ENCODE assay signal across 8 cellular contexts in the genomic region with DNA sequence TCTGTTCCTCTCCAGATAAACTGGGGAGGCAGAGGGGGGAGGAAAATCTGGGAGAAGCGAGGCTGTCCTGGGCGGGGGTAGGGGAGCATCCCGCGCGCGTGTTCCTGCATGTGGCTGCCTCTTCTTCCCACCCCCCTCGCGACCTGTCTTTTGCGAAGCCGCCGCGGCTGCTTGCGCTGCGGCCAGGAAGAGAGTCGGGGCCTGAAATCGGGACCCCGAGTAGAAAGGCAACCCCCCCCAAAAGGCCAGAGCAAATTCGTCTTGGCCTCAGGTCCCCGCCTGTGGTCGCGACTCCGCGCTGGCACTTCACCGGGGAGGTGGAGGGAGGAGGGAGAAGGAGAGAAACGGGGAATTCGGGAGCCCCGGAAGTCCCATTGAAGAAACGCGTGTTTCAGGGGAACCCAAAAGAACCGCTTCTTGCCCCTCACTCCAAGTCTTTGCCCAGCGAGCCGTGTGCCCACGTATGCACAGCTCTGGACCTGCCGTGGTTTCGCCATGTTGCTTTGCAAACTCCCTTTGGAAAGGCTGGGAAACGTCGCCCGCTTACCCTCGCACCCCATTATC. TPM values are rescaled to one million over a fixed set of nuclear protein-coding genes. Genes with fewer than 3 reads are reported as not detected.
DNase-seq lines count a peak whose midpoint lies in the region; ATAC-seq, FAIRE-seq and TF ChIP-seq lines count a peak whose summit lies in the region.

No MANE protein-coding gene starts in this region.

- no peaks in the 10 kb centered on the region for H3K9me3 ChIP-seq in GM12878 (replicated peaks; ENCODE audit: control insufficient read depth, insufficient read depth, low read length)
- no peaks in the 10 kb centered on the region for H3K9me3 ChIP-seq in left lung

- in situ Hi-C loops in GM12878 (cut with MboI): loop anchor here (10.0 kb wide), 1 partner anchor 130 kb away; no protein-coding TSS in a partner anchor

- peak overlapping the region; percentile 43 for H3K4me3 ChIP-seq in AG04449 (ENCODE audit: low read depth, low read length)
- H3K4me3 ChIP-seq in GM12878: peak overlapping the region; percentile 99
- H3K4me3 ChIP-seq in left lung: peak overlapping the region; percentile 64 to 78

- no TSS peak for BruUV-seq in GM12878 (replicated peaks; lab: Mats Ljungman, UMichigan)

- peaks cover 12% of the 10 kb centered on the region for H4K20me1 ChIP-seq in GM12878 (ENCODE audit: control insufficient read depth, insufficient read depth)

- peaks cover 19 to 23% (median 20%) of the 10 kb centered on the region in 3 donors for H3K4me1 Mint-ChIP-seq in IgD-negative memory B cell

- TF ChIP-seq RAD21 in GM12878 (IDR thresholded peaks at IDR 0.05; ENCODE audit: insufficient read depth, low read depth, low read length): no peak

- 0 out of 2 replicates have a peak, but pooled peaks have one; percentile 30 for TF ChIP-seq POLR2A in GM12878 (IDR thresholded peaks at IDR 0.05; ENCODE audit: low read depth, low read length)

- H3K27me3 Mint-ChIP-seq in IgD-negative memory B cell: peaks cover 1% of the 10 kb centered on the region

- no peaks in the 10 kb centered on the region for H3K9me3 Mint-ChIP-seq in IgD-negative memory B cell

- intact Hi-C loops in GM12878 (cut with micrococcal nuclease; ENCODE audit: unreplicated experiment): loop anchor here (5.0 to 10.0 kb wide), 2 partner anchors 310 to 402 kb away; a partner anchor contains a TSS
- intact Hi-C loops in left lung (cut with DNase I): loop anchor here in 1 of 2 donors (10.0 kb wide), 1 partner anchor 390 kb away; no protein-coding TSS in a partner anchor

- H3K9ac ChIP-seq in GM12878 (ENCODE audit: control insufficient read depth, insufficient read depth, low read length): peak overlapping the region; percentile 96

- CTCF ChIA-PET in AG04449 (lab: Yijun Ruan, JAX) (interaction anchor here (4.6 to 11.1 kb wide), 4 partner anchors 168 to 390 kb away, joined by 64 to 241 read pairs (median 104); no protein-coding TSS in a partner anchor), GM12878 (lab: Yijun Ruan, JAX) (interaction anchor here (0.6 to 13.0 kb wide), 7 partner anchors 11 to 390 kb away, joined by 3 to 184 read pairs (median 58); no protein-coding TSS in a partner anchor)

- TF ChIP-seq EP300 in GM12878 (IDR thresholded peaks at IDR 0.05; ENCODE audit: borderline replicate concordance in 1 of 2, control insufficient read depth in 1 of 2, low read depth in 2 of 2, low read length in 2 of 2): no peak

- H3K4me2 ChIP-seq in GM12878 (ENCODE audit: control insufficient read depth, insufficient read depth): peak overlapping the region; percentile 81; the same call in 1 of the 2 replicates

- peaks cover 2% of the 10 kb centered on the region for H3K36me3 Mint-ChIP-seq in IgD-negative memory B cell

- WGBS in GM12878 (ENCODE audit: insufficient coverage, insufficient replicate concordance, low lambda C conversion rate, missing lambda C conversion rate): under 1% methylated on average over 39 of the region's 39 CpGs

- H3K4me1 ChIP-seq in GM12878 (ENCODE audit: control insufficient read depth, insufficient read depth, low read length) (peaks cover 25% of the 10 kb centered on the region), left lung (peaks cover 40 to 97% of the 10 kb centered on the region in 2 donors)

- TF ChIP-seq CTCF in AG04449 (IDR thresholded peaks at IDR 0.05; ENCODE audit: insufficient read depth, low read length, missing control alignments) (no peak), GM12878 (IDR thresholded peaks at IDR 0.05 in 2 of 3, conservative IDR thresholded peaks at IDR 0.05 in 1 of 3; ENCODE audit: control insufficient read depth in 2 of 3, extremely low read depth in 1 of 3, insufficient read depth in 1 of 3, low read depth in 3 of 3, low read length in 3 of 3) (no peak), left lung (IDR thresholded peaks at IDR 0.05) (no peak)

- RAD21 ChIA-PET in GM12878 (lab: Charles Lee; ENCODE audit: unreplicated experiment): interaction anchor here (0.7 to 8.1 kb wide), 10 partner anchors 12 to 390 kb away, joined by 4 to 171 read pairs (median 38); no protein-coding TSS in a partner anchor

- H3K4me3 Mint-ChIP-seq in IgD-negative memory B cell: peak overlapping the region; percentile 93 to 100 (median 96)

- ATAC-seq in GM12878 (no peak), left lung (no peak), GM21528 (IDR thresholded peaks at IDR 0.05; ENCODE audit: low FRiP score, unreplicated experiment) (no peak)

- peak overlapping the region; percentile 31 to 96 (median 55) for H3K27ac Mint-ChIP-seq in IgD-negative memory B cell

- peaks cover 77% of the 10 kb centered on the region for H3K79me2 ChIP-seq in GM12878 (ENCODE audit: control insufficient read depth, insufficient read depth, low read length)

- DNase-seq in AG04449 (ENCODE audit: low read depth, low spot score) (no peak), GM12878 (ENCODE audit: low read depth, low spot score) (no peak), left lung (peak in 1 of 2 donors; percentile 81), superior temporal gyrus (ENCODE audit: extremely low spot score) (peak; percentile 21), SHP77 (lab: John Stamatoyannopoulos, UW) (no peak), T-helper 9 cell (no peak)

- H2AFZ ChIP-seq in GM12878 (ENCODE audit: control insufficient read depth, low read depth, low read length): peak overlapping the region; percentile 61

- SMC1A ChIA-PET in GM12878 (lab: Charles Lee; ENCODE audit: uncharacterized antibody, unreplicated experiment): interaction anchor here (1.0 to 14.5 kb wide), 7 partner anchors 12 to 390 kb away, joined by 7 to 344 read pairs (median 36); no protein-coding TSS in a partner anchor

- peak overlapping the region; percentile 86 for H3K27ac ChIP-seq in GM12878 (ENCODE audit: control insufficient read depth, insufficient read depth)
- peak overlapping the region; percentile 75 to 94 for H3K27ac ChIP-seq in left lung

- POLR2A ChIA-PET in AG04449 (lab: Yijun Ruan, JAX): no interaction called here
- POLR2A ChIA-PET in GM12878 (lab: Charles Lee): interaction anchor here (0.6 to 12.1 kb wide), 3 partner anchors 25 to 158 kb away, joined by 7 to 193 read pairs (median 180); no protein-coding TSS in a partner anchor

- H3K27me3 ChIP-seq in GM12878 (replicated peaks in 1 of 2; ENCODE audit: control insufficient read depth in 2 of 2, insufficient read depth in 2 of 2, low read length in 1 of 2) (no peaks in the 10 kb centered on the region), left lung (peaks cover 15 to 69% of the 10 kb centered on the region in 2 donors)

- no peak for FAIRE-seq in GM12878 (lab: Jason Lieb, UNC)

- H3K36me3 ChIP-seq in GM12878 (ENCODE audit: control insufficient read depth in 2 of 2, insufficient read depth in 2 of 2, low read length in 1 of 2): peaks cover 9 to 18% of the 10 kb centered on the region in 2 experiments
- peaks cover 0 to 2% of the 10 kb centered on the region in 2 donors for H3K36me3 ChIP-seq in left lung

TF ChIP-seq in GM12878, 131 proteins besides CTCF, POLR2A, EP300 and RAD21 (continues in another document):
- TF ChIP-seq YY1 (IDR thresholded peaks at IDR 0.05; ENCODE audit: low read depth, low read length): peak; percentile 40
- TF ChIP-seq LARP7 (IDR thresholded peaks at IDR 0.05): no peak
- 0 out of 3 replicates have a peak, but pooled peaks have one; percentile 27 for TF ChIP-seq POU2F2 (IDR thresholded peaks at IDR 0.05; ENCODE audit: borderline replicate concordance, low read depth, low read length)
- TF ChIP-seq SMAD1 (IDR thresholded peaks at IDR 0.05; ENCODE audit: low read depth, partially characterized antibody): no peak
- peak; percentile 32; the same call in 1 of the 2 replicates for TF ChIP-seq IKZF1 (conservative IDR thresholded peaks at IDR 0.05)
- TF ChIP-seq POLR2AphosphoS5 (IDR thresholded peaks at IDR 0.05; ENCODE audit: low read length): peak; percentile 52; the same call in 1 of the 2 replicates
- TF ChIP-seq MXI1 (IDR thresholded peaks at IDR 0.05; ENCODE audit: low read depth, low read length): peak; percentile 37; the same call in 1 of the 2 replicates

RNA-seq across cellular contexts. Expression of a gene that starts 0.9 kb away (rescaled TPM):
- polyA plus RNA-seq in IgD-negative memory B cell (11.7 TPM), GM12878 (2011; rRNA removed) (256 and 263 TPM in 2 replicates), GM12878 (2014; fragmentation: Illumina TruSeq; extraction: Trizol) (37.5 and 44.7 TPM in 2 replicates), GM12878 (2014; fragmentation: Nextera tagmentation; extraction: Ambion mirVana) (100 to 1,000 TPM in 1 of 2 experiments, 10 to 100 TPM in 1; 30.1 to 100 TPM), GM12878 (2014; rRNA removed) (73.6 and 78.9 TPM in 2 replicates), GM12878 (2016; fragmentation: Nextera tagmentation; extraction: Ambion mirVana) (100 to 1,000 TPM; 183 to 200 TPM)
- total RNA-seq in GM12878 (2013; cell fraction: nucleolus; rRNA removed): 335 and 378 TPM in 2 replicates
- total RNA-seq in GM12878 (2014; rRNA removed) (141 and 159 TPM in 2 replicates), GM12878 (2014; rRNA removed; fragmentation: Illumina TruSeq; extraction: Trizol) (162 and 163 TPM in 2 replicates), GM12878 (2021) (248 and 260 TPM in 2 replicates), left lung (100 to 1,000 TPM; 101 to 203 TPM)
- polyA plus RNA-seq in GM12878 (2011; ENCODE audit: low read depth): 36.8 TPM
- polyA plus RNA-seq in GM12878 (2011; cell fraction: cytosol; rRNA removed): 171 and 198 TPM in 2 replicates
- 186 and 241 TPM in 2 replicates for polyA plus RNA-seq in GM12878 (2011; cell fraction: nucleus; rRNA removed)
- 55.9 and 67.6 TPM in 2 replicates for polyA plus RNA-seq in GM12878 (2012)
- polyA minus RNA-seq in GM12878 (2011; rRNA and poly(A)+ RNA removed): 651 and 710 TPM in 2 replicates
- 245 and 274 TPM in 2 replicates for polyA minus RNA-seq in GM12878 (2011; cell fraction: cytosol; rRNA and poly(A)+ RNA removed)
- 123 and 187 TPM in 2 replicates for polyA minus RNA-seq in GM12878 (2011; cell fraction: nucleus; rRNA and poly(A)+ RNA removed)

RNA-seq across cellular contexts. Expression of a gene that starts 46.5 kb away (rescaled TPM):
- 5.2 TPM for polyA plus RNA-seq in IgD-negative memory B cell
- 3.7 and 4.3 TPM in 2 replicates for total RNA-seq in GM12878 (2013; cell fraction: nucleolus; rRNA removed)
- total RNA-seq in GM12878 (2014; rRNA removed): 8.7 and 10.6 TPM in 2 replicates
- 10.4 and 10.7 TPM in 2 replicates for total RNA-seq in GM12878 (2014; rRNA removed; fragmentation: Illumina TruSeq; extraction: Trizol)
- total RNA-seq in GM12878 (2021): 7.6 and 11.5 TPM in 2 replicates
- polyA plus RNA-seq in GM12878 (2011; ENCODE audit: low read depth): 5.8 TPM
- polyA plus RNA-seq in GM12878 (2011; rRNA removed): 10.1 and 39.4 TPM in 2 replicates
- polyA plus RNA-seq in GM12878 (2011; cell fraction: cytosol; rRNA removed): 4.1 and 5.4 TPM in 2 replicates
- polyA plus RNA-seq in GM12878 (2011; cell fraction: nucleus; rRNA removed): 3.6 and 4.6 TPM in 2 replicates
- polyA plus RNA-seq in GM12878 (2012): 7.6 and 8.1 TPM in 2 replicates
- 18.9 and 21.8 TPM in 2 replicates for polyA plus RNA-seq in GM12878 (2014; fragmentation: Illumina TruSeq; extraction: Trizol)
- polyA plus RNA-seq in GM12878 (2014; fragmentation: Nextera tagmentation; extraction: Ambion mirVana): 10 to 100 TPM; 32.9 to 45.7 TPM
- polyA plus RNA-seq in GM12878 (2014; rRNA removed): 14.1 and 15.9 TPM in 2 replicates
- 10 to 100 TPM; 39.0 to 40.6 TPM for polyA plus RNA-seq in GM12878 (2016; fragmentation: Nextera tagmentation; extraction: Ambion mirVana)
- 2.7 and 3.1 TPM in 2 replicates for polyA minus RNA-seq in GM12878 (2011; rRNA and poly(A)+ RNA removed)
- 0.67 and 1.2 TPM in 2 replicates for polyA minus RNA-seq in GM12878 (2011; cell fraction: cytosol; rRNA and poly(A)+ RNA removed)
- polyA minus RNA-seq in GM12878 (2011; cell fraction: nucleus; rRNA and poly(A)+ RNA removed): 2.2 and 5.0 TPM in 2 replicates
- total RNA-seq in left lung: 10 to 100 TPM; 19.8 to 21.4 TPM

Comparison
In these comparisons a context has a peak if more than half of its experiments do, and no peak if none do; other contexts are left out.
1. H3K4me3 ChIP-seq: peak in every context shown above with its lines; median percentile 99 in GM12878; 71 in left lung; 43 in AG04449.